ENCODE assay signal across 9 cellular contexts in the genomic region with DNA sequence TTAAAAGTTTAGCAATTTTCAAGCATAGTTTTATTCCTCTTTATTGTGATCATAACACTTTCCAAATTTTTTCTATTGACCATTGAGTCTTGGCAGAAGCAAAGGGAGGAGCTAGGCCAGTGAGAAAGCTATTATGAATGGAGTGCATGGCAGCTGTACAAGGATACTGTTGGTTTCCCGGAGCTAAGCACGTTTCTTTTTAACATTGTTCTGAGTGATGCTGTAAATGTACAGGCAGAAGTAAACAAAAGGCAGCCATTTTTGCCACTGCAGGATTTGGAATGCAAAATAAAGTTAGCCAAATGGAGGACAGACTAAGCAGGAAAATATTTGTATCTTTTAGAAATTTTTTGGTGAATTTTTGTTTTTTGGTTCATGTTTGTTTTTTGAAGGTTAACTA. TPM values are rescaled to one million over a fixed set of nuclear protein-coding genes. Genes with fewer than 3 reads are reported as not detected.
DNase-seq lines count a peak whose midpoint lies in the region; ATAC-seq and TF ChIP-seq lines count a peak whose summit lies in the region.
"Had no signal": no experiment of that assay in that cellular context is flagged by ENCODE, and none has a peak within 500 bp of the region (broad histone marks: within the 10 kb centered on the region; RNA-seq: fewer than 3 reads in every experiment).

No MANE protein-coding gene starts in this region.

- TF ChIP-seq EP300 in ovary (IDR thresholded peaks at IDR 0.05), result no peak

- H3K4me3 ChIP-seq in GM23338 (no peak overlapping the region), ovary (no peak overlapping the region)

- H3K9me3 Mint-ChIP-seq in GM23338 (no peaks in the 10 kb centered on the region), osteocyte (ENCODE audit: unreplicated experiment) (no peaks in the 10 kb centered on the region)

- H3K27me3 Mint-ChIP-seq in GM23338 (ENCODE audit: insufficient read depth, low read depth, poor library complexity) (peaks cover 8% of the 10 kb centered on the region), osteocyte (ENCODE audit: unreplicated experiment) (no peaks in the 10 kb centered on the region)

- TF ChIP-seq CTCF in GM23338 (conservative IDR thresholded peaks at IDR 0.05; ENCODE audit: low read depth in 2 of 2) (no peak), osteocyte (IDR thresholded peaks at IDR 0.05) (no peak), ovary (IDR thresholded peaks at IDR 0.05) (no peak)

- H3K4me1 ChIP-seq in GM23338 (ENCODE audit: insufficient read depth) (no peaks in the 10 kb centered on the region; the same call in 1 of the 2 replicates), ovary (ENCODE audit: insufficient read depth) (no peaks in the 10 kb centered on the region)

- H3K27me3 ChIP-seq in GM23338 (ENCODE audit: insufficient read depth), result no peaks in the 10 kb centered on the region
- no peaks in the 10 kb centered on the region for H3K27me3 ChIP-seq in ovary

- no peak for ATAC-seq in GM23338
- ATAC-seq in HG02571 (IDR thresholded peaks at IDR 0.05; ENCODE audit: unreplicated experiment), result no peak
- no peak for ATAC-seq in GM21526 (IDR thresholded peaks at IDR 0.05; ENCODE audit: low FRiP score, unreplicated experiment)
- no peak for ATAC-seq in GM19452 (IDR thresholded peaks at IDR 0.05; ENCODE audit: unreplicated experiment)

- no peak for TF ChIP-seq POLR2A in ovary (IDR thresholded peaks at IDR 0.05)

- H2AFZ ChIP-seq in GM23338, result no peak overlapping the region

- H3K27ac ChIP-seq in GM23338 (ENCODE audit: low read depth) (no peak overlapping the region), ovary (no peak overlapping the region)

- H3K9me2 ChIP-seq in GM23338 (ENCODE audit: insufficient read depth), result no peaks in the 10 kb centered on the region

- WGBS in ovary, 3 donors, result 0 to 4% (median 1%) methylated on average over 2 of the region's 2 CpGs

- no peaks in the 10 kb centered on the region for H3K36me3 ChIP-seq in GM23338 (ENCODE audit: insufficient read depth)
- H3K36me3 ChIP-seq in ovary, result no peaks in the 10 kb centered on the region

- H3K36me3 Mint-ChIP-seq in GM23338 (ENCODE audit: low read depth), result no peaks in the 10 kb centered on the region
- peaks cover 4% of the 10 kb centered on the region for H3K36me3 Mint-ChIP-seq in osteocyte (ENCODE audit: unreplicated experiment)

- H3K79me2 ChIP-seq in GM23338 (replicated peaks; ENCODE audit: insufficient read depth), result peaks cover 100% of the 10 kb centered on the region

- DNase-seq in GM23338 (ENCODE audit: low spot score) (no peak), NCI-H510A treated with DMSO at 0.1 percent for 48 hours (lab: John Stamatoyannopoulos, UW) (peak; percentile 75), epidermal melanocyte (ENCODE audit: insufficient read length, low spot score) (peak; percentile 31), osteocyte (ENCODE audit: extremely low spot score, unreplicated experiment) (no peak), ovary (no peak)
- DNase-seq: activated CD8-positive, alpha-beta memory T cell treated with anti-CD3 and anti-CD28 coated beads, Interleukin-2, amount 50 U/mL, for 4 hours had no signal

- H4K20me1 ChIP-seq in GM23338 (replicated peaks; ENCODE audit: insufficient read depth), result peaks cover 53% of the 10 kb centered on the region

- H3K9me3 ChIP-seq in ovary, result no peaks in the 10 kb centered on the region

- intact Hi-C loops in ovary (cut with DNase I), result no loop called here

- H3F3A ChIP-seq in GM23338 (replicated peaks; ENCODE audit: low read depth), result no peaks in the 10 kb centered on the region

- H3K4me2 ChIP-seq in GM23338, result no peak overlapping the region

- H3K27ac Mint-ChIP-seq in GM23338 (0 out of 2 replicates have a peak overlapping the region, but pooled peaks have one; percentile 2), osteocyte (ENCODE audit: unreplicated experiment) (peak overlapping the region; percentile 67)

- no peak overlapping the region for H3K4me3 Mint-ChIP-seq in GM23338
- no peak overlapping the region for H3K4me3 Mint-ChIP-seq in osteocyte (ENCODE audit: unreplicated experiment)

- H3K4me1 Mint-ChIP-seq in GM23338 (peaks cover 5% of the 10 kb centered on the region; the same call in 2 of the 3 replicates), osteocyte (ENCODE audit: unreplicated experiment) (peaks cover 28% of the 10 kb centered on the region)

TF ChIP-seq in GM23338, 12 proteins besides CTCF, POLR2A, EP300 and RAD21:
- no peak for TF ChIP-seq STAT1 (IDR thresholded peaks at IDR 0.05; ENCODE audit: unreplicated experiment)
- TF ChIP-seq, protein P1, sequence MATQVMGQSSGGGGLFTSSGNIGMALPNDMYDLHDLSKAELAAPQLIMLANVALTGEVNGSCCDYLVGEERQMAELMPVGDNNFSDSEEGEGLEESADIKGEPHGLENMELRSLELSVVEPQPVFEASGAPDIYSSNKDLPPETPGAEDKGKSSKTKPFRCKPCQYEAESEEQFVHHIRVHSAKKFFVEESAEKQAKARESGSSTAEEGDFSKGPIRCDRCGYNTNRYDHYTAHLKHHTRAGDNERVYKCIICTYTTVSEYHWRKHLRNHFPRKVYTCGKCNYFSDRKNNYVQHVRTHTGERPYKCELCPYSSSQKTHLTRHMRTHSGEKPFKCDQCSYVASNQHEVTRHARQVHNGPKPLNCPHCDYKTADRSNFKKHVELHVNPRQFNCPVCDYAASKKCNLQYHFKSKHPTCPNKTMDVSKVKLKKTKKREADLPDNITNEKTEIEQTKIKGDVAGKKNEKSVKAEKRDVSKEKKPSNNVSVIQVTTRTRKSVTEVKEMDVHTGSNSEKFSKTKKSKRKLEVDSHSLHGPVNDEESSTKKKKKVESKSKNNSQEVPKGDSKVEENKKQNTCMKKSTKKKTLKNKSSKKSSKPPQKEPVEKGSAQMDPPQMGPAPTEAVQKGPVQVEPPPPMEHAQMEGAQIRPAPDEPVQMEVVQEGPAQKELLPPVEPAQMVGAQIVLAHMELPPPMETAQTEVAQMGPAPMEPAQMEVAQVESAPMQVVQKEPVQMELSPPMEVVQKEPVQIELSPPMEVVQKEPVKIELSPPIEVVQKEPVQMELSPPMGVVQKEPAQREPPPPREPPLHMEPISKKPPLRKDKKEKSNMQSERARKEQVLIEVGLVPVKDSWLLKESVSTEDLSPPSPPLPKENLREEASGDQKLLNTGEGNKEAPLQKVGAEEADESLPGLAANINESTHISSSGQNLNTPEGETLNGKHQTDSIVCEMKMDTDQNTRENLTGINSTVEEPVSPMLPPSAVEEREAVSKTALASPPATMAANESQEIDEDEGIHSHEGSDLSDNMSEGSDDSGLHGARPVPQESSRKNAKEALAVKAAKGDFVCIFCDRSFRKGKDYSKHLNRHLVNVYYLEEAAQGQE (IDR thresholded peaks at IDR 0.05; ENCODE audit: unreplicated experiment), result no peak
- no peak for TF ChIP-seq ZNF114 (CRISPR knock-in tag; IDR thresholded peaks at IDR 0.05)
- TF ChIP-seq EZH2 (IDR thresholded peaks at IDR 0.05; ENCODE audit: low read depth, unreplicated experiment), result no peak
- TF ChIP-seq CREB1 (CRISPR knock-in tag; IDR thresholded peaks at IDR 0.05; ENCODE audit: low read depth), result no peak

RNA-seq across cellular contexts. Expression of a gene that starts 16.2 kb away (rescaled TPM):
- 67.6 and 67.8 TPM in 2 replicates for total RNA-seq in GM23338 (2014; rRNA removed; shearing (Covaris generic))
- polyA plus RNA-seq in GM23338 (2016; fragmentation: Nextera tagmentation; extraction: Ambion mirVana) (31.6 and 40.1 TPM in 2 replicates), ovary (10 to 100 TPM in 1 of 2 donors, 1 to 10 TPM in 1; 3.6 to 12.3 TPM)
- total RNA-seq in osteocyte (20.8 and 21.7 TPM in 2 replicates), ovary (10 to 100 TPM in 5 of 7 donors, 1 to 10 TPM in 2; 7.6 to 17.9 (median 13.4) TPM)

RNA-seq across cellular contexts. Expression of a gene that starts 37.0 kb away (rescaled TPM):
- total RNA-seq in GM23338 (2014; rRNA removed; shearing (Covaris generic)), result not detected in 2 replicates
- polyA plus RNA-seq in GM23338 (2016; fragmentation: Nextera tagmentation; extraction: Ambion mirVana) (0.15 TPM in 1 of 2 replicates, not detected in the other), ovary (under 1 TPM in 1 of 2 donors, not detected in 1; 0.11 TPM)
- total RNA-seq in osteocyte (not detected in 2 replicates), ovary (10 to 100 TPM in 1 of 7 donors, 1 to 10 TPM in 1, under 1 TPM in 3, not detected in 2; 0.32 to 27.5 (median 0.95) TPM)

RNA-seq across cellular contexts. Expression of a gene that starts 53.8 kb away (rescaled TPM):
- total RNA-seq in GM23338 (2014; rRNA removed; shearing (Covaris generic)), result 13.8 and 14.2 TPM in 2 replicates
- 2.8 and 3.4 TPM in 2 replicates for polyA plus RNA-seq in GM23338 (2016; fragmentation: Nextera tagmentation; extraction: Ambion mirVana)
- total RNA-seq in osteocyte, result 8.9 and 10.0 TPM in 2 replicates
- total RNA-seq in ovary, result 10 to 100 TPM in 3 of 7 donors, 1 to 10 TPM in 4; 4.4 to 13.4 (median 9.4) TPM
- 1 to 10 TPM; 3.1 to 6.1 TPM for polyA plus RNA-seq in ovary

Comparison
In these comparisons a context has a peak if more than half of its experiments do, and no peak if none do; other contexts are left out.
1. DNase-seq: peak in NCI-H510A treated with DMSO at 0.1 percent for 48 hours (single experiment) and epidermal melanocyte (single experiment); none in GM23338 (single experiment), osteocyte (single experiment) and ovary (0 of 5).